17 cellular contexts compared by ENCODE assay signal in the genomic region with DNA sequence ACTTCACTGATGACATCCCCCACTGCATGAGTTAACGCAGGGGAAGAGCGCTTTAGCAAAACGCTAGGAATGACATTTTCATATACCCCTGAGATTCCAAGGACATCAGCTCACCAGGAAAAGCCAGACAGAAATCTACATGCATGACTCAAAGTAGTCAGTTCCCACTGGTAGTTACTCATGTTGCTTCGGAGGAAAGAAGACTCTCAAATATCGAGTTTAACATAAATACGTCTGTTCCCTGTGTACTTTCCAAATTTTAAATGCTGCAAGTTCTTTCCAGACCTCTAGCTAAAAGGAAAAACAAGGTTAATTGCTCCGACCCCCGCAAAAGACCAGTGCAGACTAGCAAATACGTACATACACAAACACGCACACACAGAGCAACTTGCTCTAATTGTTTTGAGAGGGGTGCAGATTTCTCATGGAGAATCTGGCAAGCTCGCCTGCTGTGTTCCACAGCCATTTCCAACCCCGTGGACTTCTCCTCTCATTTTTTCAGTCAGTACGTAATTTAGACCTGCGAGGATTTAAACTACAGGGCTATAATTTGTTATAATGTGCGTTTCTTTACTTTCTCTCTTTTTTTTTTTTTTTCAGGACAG.
DNase-seq lines count a peak whose midpoint lies in the region; ATAC-seq and TF ChIP-seq lines count a peak whose summit lies in the region.
"Had no signal": no experiment of that assay in that cellular context is flagged by ENCODE, and none has a peak within 500 bp of the region (broad histone marks: within the 10 kb centered on the region; RNA-seq: fewer than 3 reads in every experiment).

No MANE protein-coding gene starts in this region.

- no peaks in the 10 kb centered on the region for H3K36me3 ChIP-seq in CD8-positive, alpha-beta memory T cell (ENCODE audit: insufficient read depth, low read length)
- H3K36me3 ChIP-seq: HAP-1, SJCRH30 had no signal

- H3K27ac Mint-ChIP-seq in CD8-positive, alpha-beta memory T cell, result no peak overlapping the region
- H3K27ac Mint-ChIP-seq: memory B cell had no signal

- no peak overlapping the region for H3K4me3 Mint-ChIP-seq in CD8-positive, alpha-beta memory T cell
- H3K4me3 Mint-ChIP-seq: memory B cell had no signal

- TF ChIP-seq CTCF in AG04449 (IDR thresholded peaks at IDR 0.05; ENCODE audit: insufficient read depth, low read length, missing control alignments), result no peak
- no peak for TF ChIP-seq CTCF in fibroblast of mammary gland (conservative IDR thresholded peaks at IDR 0.05; ENCODE audit: control insufficient read depth, insufficient read depth, low read depth, low read length)

- H3K9me3 ChIP-seq in CD8-positive, alpha-beta memory T cell (ENCODE audit: low read length), result no peaks in the 10 kb centered on the region
- H3K9me3 ChIP-seq: HAP-1, SJCRH30 had no signal

- no peaks in the 10 kb centered on the region for H3K4me1 ChIP-seq in CD8-positive, alpha-beta memory T cell (ENCODE audit: insufficient read depth, low read length)
- H3K4me1 ChIP-seq: HAP-1, SJCRH30 had no signal

- no peaks in the 10 kb centered on the region for H3K27me3 ChIP-seq in CD8-positive, alpha-beta memory T cell (ENCODE audit: insufficient read depth, low read length, poor library complexity, severe bottlenecking)
- H3K27me3 ChIP-seq: SJCRH30 had no signal

- intact Hi-C loops in posterior vena cava (cut with DNase I), result loop anchor here in 1 of 2 donors (1.0 kb wide), 1 partner anchor 14 kb away; no protein-coding TSS in a partner anchor

- CTCF ChIA-PET in AG04449 (lab: Yijun Ruan, JAX), result interaction anchor here (0.8 to 1.2 kb wide), 4 partner anchors 9 to 317 kb away, joined by 3 to 4 read pairs (median 3); no protein-coding TSS in a partner anchor
- CTCF ChIA-PET in CD8-positive, alpha-beta memory T cell (lab: Charles Lee), result no interaction called here

- peak; percentile 64 for DNase-seq in AG04449 (ENCODE audit: low read depth, low spot score)
- DNase-seq in RPMI7951 (ENCODE audit: low read depth), result peak; percentile 65
- peak; percentile 93 for DNase-seq in fibroblast of mammary gland (ENCODE audit: low read depth)
- peak; percentile 86 for DNase-seq in non-pigmented ciliary epithelial cell (ENCODE audit: low read depth)
- DNase-seq in CD8-positive, alpha-beta memory T cell, result no peak
- DNase-seq in posterior vena cava (ENCODE audit: low spot score), result no peak
- DNase-seq in activated naive CD4-positive, alpha-beta T cell treated with anti-CD3 and anti-CD28 coated beads, Interleukin-2, amount 50 U/mL, for 16 hours, result no peak
- DNase-seq: cerebellar nuclear complex, head of caudate nucleus, MV-4-11, NCI-H510A, small intestine had no signal

- no peaks in the 10 kb centered on the region for H3K4me1 Mint-ChIP-seq in CD8-positive, alpha-beta memory T cell
- H3K4me1 Mint-ChIP-seq: memory B cell had no signal

- peaks cover 0 to 2% of the 10 kb centered on the region in 2 donors for H3K27me3 Mint-ChIP-seq in CD8-positive, alpha-beta memory T cell

- ATAC-seq in GM18870 (IDR thresholded peaks at IDR 0.05; ENCODE audit: unreplicated experiment), result no peak
- ATAC-seq: activated CD4-positive, CD25-positive, alpha-beta regulatory T cell treated with anti-CD3 and anti-CD28 coated beads, Interleukin-2, amount 50 U/mL, for 24 hours had no signal

- H3K27ac ChIP-seq in CD8-positive, alpha-beta memory T cell (ENCODE audit: low read depth, low read length), result no peak overlapping the region
- H3K27ac ChIP-seq: SJCRH30 had no signal

- H3K4me3 ChIP-seq in AG04449 (ENCODE audit: low read depth, low read length) (no peak overlapping the region), fibroblast of mammary gland (ENCODE audit: control insufficient read depth, low read depth, low read length) (peak overlapping the region; percentile 15)
- no peak overlapping the region for H3K4me3 ChIP-seq in CD8-positive, alpha-beta memory T cell (ENCODE audit: low read length)
- H3K4me3 ChIP-seq: HAP-1, SJCRH30 had no signal

- no peaks in the 10 kb centered on the region for H3K36me3 Mint-ChIP-seq in CD8-positive, alpha-beta memory T cell
- H3K36me3 Mint-ChIP-seq: memory B cell had no signal

- POLR2A ChIA-PET in AG04449 (lab: Yijun Ruan, JAX), result interaction anchor here (0.6 to 1.0 kb wide), 3 partner anchors 19 to 81 kb away, joined by 3 to 4 read pairs (median 3); no protein-coding TSS in a partner anchor
- POLR2A ChIA-PET in CD8-positive, alpha-beta memory T cell (lab: Charles Lee), result no interaction called here

- H3K9me3 Mint-ChIP-seq in CD8-positive, alpha-beta memory T cell, result peaks cover 0 to 8% (median 3%) of the 10 kb centered on the region in 5 donors

Comparison
In these comparisons a context has a peak if more than half of its experiments do, and no peak if none do; other contexts are left out.
1. DNase-seq: peak in AG04449 (single experiment), RPMI7951 (single experiment), fibroblast of mammary gland (single experiment) and non-pigmented ciliary epithelial cell (single experiment); none in CD8-positive, alpha-beta memory T cell (0 of 5), posterior vena cava (single experiment) and activated naive CD4-positive, alpha-beta T cell treated with anti-CD3 and anti-CD28 coated beads, Interleukin-2, amount 50 U/mL, for 16 hours (single experiment).